ENCODE assay signal across 16 cellular contexts in genomic region chr4:80127870-80128419, GRCh38. TPM values are rescaled to one million over a fixed set of nuclear protein-coding genes. Genes with fewer than 3 reads are reported as not detected.
DNase-seq lines count a peak whose midpoint lies in the region; ATAC-seq lines count a peak whose summit lies in the region.
"Had no signal": no experiment of that assay in that cellular context is flagged by ENCODE, and none has a peak within 500 bp of the region (broad histone marks: within the 10 kb centered on the region; RNA-seq: fewer than 3 reads in every experiment).

No MANE protein-coding gene starts in this region.

- POLR2A ChIA-PET in activated CD4-positive, alpha-beta T cell treated with anti-CD3 and anti-CD28 coated beads, Interleukin-2, amount 10 ng/mL, durations not matched to agents 7 days and 5 days (lab: Charles Lee), result no interaction called here
- POLR2A ChIA-PET in naive thymus-derived CD4-positive, alpha-beta T cell (lab: Charles Lee), result interaction anchor here (1.2 to 5.5 kb wide), 5 partner anchors 12 to 84 kb away, joined by 3 to 95 read pairs (median 11); no protein-coding TSS in a partner anchor

- H3K27me3 ChIP-seq in naive thymus-derived CD4-positive, alpha-beta T cell (ENCODE audit: control insufficient read depth in 2 of 2, insufficient read depth in 2 of 2, low read length in 2 of 2), result no peaks in the 10 kb centered on the region

- H3K4me3 Mint-ChIP-seq in activated CD4-positive, alpha-beta T cell treated with anti-CD3 and anti-CD28 coated beads, Interleukin-2, amount 10 ng/mL, durations not matched to agents 7 days and 5 days, result no peak overlapping the region
- H3K4me3 Mint-ChIP-seq in activated T-helper 2 cell treated with anti-CD3 and anti-CD28 coated beads, Interferon-gamma antibody, Interleukin-2, Interleukin-4, amounts not matched to agents 10 μg/mL and 5 μg/mL and 100 μg/mL, durations not matched to agents 14 hours and 24 hours and 36 hours (ENCODE audit: low read depth), result no peak overlapping the region
- peak overlapping the region in 5 of 10 donors; percentile 26 to 78 (median 75) for H3K4me3 Mint-ChIP-seq in naive thymus-derived CD4-positive, alpha-beta T cell

- H3K27ac ChIP-seq in KOPT-K1 (ENCODE audit: low read depth, low read length, poor library complexity, severe bottlenecking), result peak overlapping the region; percentile 27
- H3K27ac ChIP-seq in naive thymus-derived CD4-positive, alpha-beta T cell (ENCODE audit: low read depth, low read length), result no peak overlapping the region

- H3K27me3 Mint-ChIP-seq in activated CD4-positive, alpha-beta T cell treated with anti-CD3 and anti-CD28 coated beads, Interleukin-2, amount 10 ng/mL, durations not matched to agents 7 days and 5 days, result no peaks in the 10 kb centered on the region
- H3K27me3 Mint-ChIP-seq in activated T-helper 2 cell treated with anti-CD3 and anti-CD28 coated beads, Interferon-gamma antibody, Interleukin-2, Interleukin-4, amounts not matched to agents 10 μg/mL and 5 μg/mL and 100 μg/mL, durations not matched to agents 14 hours and 24 hours and 36 hours (ENCODE audit: low read depth), result no peaks in the 10 kb centered on the region
- no peaks in the 10 kb centered on the region for H3K27me3 Mint-ChIP-seq in naive thymus-derived CD4-positive, alpha-beta T cell

- no peak for DNase-seq in activated CD4-positive, alpha-beta T cell treated with anti-CD3 and anti-CD28 coated beads, Interleukin-2, amount 10 ng/mL, durations not matched to agents 7 days and 5 days
- DNase-seq in activated CD4-positive, alpha-beta T cell treated with anti-CD3 and anti-CD28 coated beads, Interleukin-2, amount 50 U/mL, for 4 hours, result no peak
- DNase-seq in activated T-helper 2 cell treated with anti-CD3 and anti-CD28 coated beads, Interferon-gamma antibody, Interleukin-2, Interleukin-4, amounts not matched to agents 10 μg/mL and 5 μg/mL and 100 μg/mL, durations not matched to agents 14 hours and 24 hours and 36 hours (ENCODE audit: low spot score), result no peak
- no peak for DNase-seq in naive thymus-derived CD4-positive, alpha-beta T cell
- no peak for DNase-seq in NCI-H2227 treated with DMSO at 0.1 percent for 48 hours (lab: John Stamatoyannopoulos, UW)
- DNase-seq: activated naive CD4-positive, alpha-beta T cell treated with anti-CD3 and anti-CD28 coated beads, Interleukin-2, amount 50 U/mL, for 16 hours; Caco-2; caudate nucleus; effector CD8-positive, alpha-beta T cell; hypothalamus; NCI-H1105 treated with DMSO at 0.1 percent for 48 hours; NCI-H2171 treated with DMSO at 0.1 percent for 48 hours had no signal

- H3K36me3 ChIP-seq in KOPT-K1 (ENCODE audit: insufficient read depth, low read length), result no peaks in the 10 kb centered on the region
- no peaks in the 10 kb centered on the region for H3K36me3 ChIP-seq in naive thymus-derived CD4-positive, alpha-beta T cell (ENCODE audit: control insufficient read depth in 2 of 3, insufficient read depth in 3 of 3, low read length in 3 of 3)

- peaks cover 4% of the 10 kb centered on the region for H3K36me3 Mint-ChIP-seq in activated CD4-positive, alpha-beta T cell treated with anti-CD3 and anti-CD28 coated beads, Interleukin-2, amount 10 ng/mL, durations not matched to agents 7 days and 5 days (ENCODE audit: low read depth)
- H3K36me3 Mint-ChIP-seq in activated T-helper 2 cell treated with anti-CD3 and anti-CD28 coated beads, Interferon-gamma antibody, Interleukin-2, Interleukin-4, amounts not matched to agents 10 μg/mL and 5 μg/mL and 100 μg/mL, durations not matched to agents 14 hours and 24 hours and 36 hours (ENCODE audit: low read depth), result peaks cover 9% of the 10 kb centered on the region
- peaks cover 0 to 11% (median 0%) of the 10 kb centered on the region in 5 donors for H3K36me3 Mint-ChIP-seq in naive thymus-derived CD4-positive, alpha-beta T cell

- peaks cover 55% of the 10 kb centered on the region for H3K4me1 Mint-ChIP-seq in activated CD4-positive, alpha-beta T cell treated with anti-CD3 and anti-CD28 coated beads, Interleukin-2, amount 10 ng/mL, durations not matched to agents 7 days and 5 days
- H3K4me1 Mint-ChIP-seq in activated T-helper 2 cell treated with anti-CD3 and anti-CD28 coated beads, Interferon-gamma antibody, Interleukin-2, Interleukin-4, amounts not matched to agents 10 μg/mL and 5 μg/mL and 100 μg/mL, durations not matched to agents 14 hours and 24 hours and 36 hours (ENCODE audit: low read depth), result peaks cover 60% of the 10 kb centered on the region
- peaks cover 25 to 57% (median 54%) of the 10 kb centered on the region in 7 donors for H3K4me1 Mint-ChIP-seq in naive thymus-derived CD4-positive, alpha-beta T cell

- peaks cover 34 to 42% of the 10 kb centered on the region in 2 donors for H3K4me1 ChIP-seq in naive thymus-derived CD4-positive, alpha-beta T cell (ENCODE audit: control insufficient read depth in 2 of 2, insufficient read depth in 2 of 2, low read length in 2 of 2)
- H3K4me1 ChIP-seq: Caco-2 had no signal

- no peak overlapping the region for H3K4me3 ChIP-seq in naive thymus-derived CD4-positive, alpha-beta T cell (ENCODE audit: low read length)
- H3K4me3 ChIP-seq: GM12878 had no signal

- no peaks in the 10 kb centered on the region for H3K9me3 Mint-ChIP-seq in activated CD4-positive, alpha-beta T cell treated with anti-CD3 and anti-CD28 coated beads, Interleukin-2, amount 10 ng/mL, durations not matched to agents 7 days and 5 days
- H3K9me3 Mint-ChIP-seq in activated T-helper 2 cell treated with anti-CD3 and anti-CD28 coated beads, Interferon-gamma antibody, Interleukin-2, Interleukin-4, amounts not matched to agents 10 μg/mL and 5 μg/mL and 100 μg/mL, durations not matched to agents 14 hours and 24 hours and 36 hours, result no peaks in the 10 kb centered on the region
- H3K9me3 Mint-ChIP-seq in naive thymus-derived CD4-positive, alpha-beta T cell, result peaks cover 0 to 2% (median 0%) of the 10 kb centered on the region in 11 donors

- CTCF ChIA-PET in activated CD4-positive, alpha-beta T cell treated with anti-CD3 and anti-CD28 coated beads, Interleukin-2, amount 10 ng/mL, durations not matched to agents 7 days and 5 days (lab: Charles Lee), result interaction anchor here (1.6 to 7.8 kb wide), 3 partner anchors 12 to 72 kb away, joined by 5 to 91 read pairs (median 6); no protein-coding TSS in a partner anchor
- CTCF ChIA-PET in naive thymus-derived CD4-positive, alpha-beta T cell (lab: Charles Lee), result interaction anchor here (1.9 to 8.2 kb wide), 3 partner anchors 11 to 55 kb away, joined by 8 to 154 read pairs (median 52); no protein-coding TSS in a partner anchor

- H3K27ac Mint-ChIP-seq in activated CD4-positive, alpha-beta T cell treated with anti-CD3 and anti-CD28 coated beads, Interleukin-2, amount 10 ng/mL, durations not matched to agents 7 days and 5 days, result peak overlapping the region; percentile 51
- peak overlapping the region; percentile 15 for H3K27ac Mint-ChIP-seq in activated T-helper 2 cell treated with anti-CD3 and anti-CD28 coated beads, Interferon-gamma antibody, Interleukin-2, Interleukin-4, amounts not matched to agents 10 μg/mL and 5 μg/mL and 100 μg/mL, durations not matched to agents 14 hours and 24 hours and 36 hours
- H3K27ac Mint-ChIP-seq in naive thymus-derived CD4-positive, alpha-beta T cell, result peak overlapping the region in 7 of 9 donors; percentile 76 to 92 (median 85)

- no peaks in the 10 kb centered on the region for H3K9me3 ChIP-seq in KOPT-K1 (ENCODE audit: insufficient read depth, low read length, poor library complexity, severe bottlenecking)
- no peaks in the 10 kb centered on the region for H3K9me3 ChIP-seq in naive thymus-derived CD4-positive, alpha-beta T cell (ENCODE audit: control insufficient read depth in 2 of 3, low read length in 3 of 3)
- H3K9me3 ChIP-seq: Caco-2 had no signal

- ATAC-seq in naive thymus-derived CD4-positive, alpha-beta T cell, result no peak
- ATAC-seq in GM18519 (IDR thresholded peaks at IDR 0.05; ENCODE audit: low FRiP score, unreplicated experiment), result no peak
- ATAC-seq in GM18517 (IDR thresholded peaks at IDR 0.05; ENCODE audit: unreplicated experiment), result no peak

- intact Hi-C loops in activated T-helper 2 cell treated with anti-CD3 and anti-CD28 coated beads, Interferon-gamma antibody, Interleukin-2, Interleukin-4, amounts not matched to agents 10 μg/mL and 5 μg/mL and 100 μg/mL, durations not matched to agents 14 hours and 24 hours and 36 hours (cut with micrococcal nuclease), result loop anchor here (5.0 kb wide), 2 partner anchors 121 to 451 kb away; no protein-coding TSS in a partner anchor
- intact Hi-C loops in naive thymus-derived CD4-positive, alpha-beta T cell (cut with micrococcal nuclease), result loop anchor here (5.0 kb wide), 5 partner anchors 121 to 1191 kb away; partner anchors contain the start of gene PAQR3 (in 1 of the 2)

RNA-seq across cellular contexts. Expression of gene ANTXR2, which starts 54.9 kb away (rescaled TPM):
- 10 to 100 TPM; 27.3 to 30.0 TPM for total RNA-seq in activated CD4-positive, alpha-beta T cell treated with anti-CD3 and anti-CD28 coated beads, Interleukin-2, amount 10 ng/mL, durations not matched to agents 7 days and 5 days
- 3.2 and 3.6 TPM in 2 replicates for total RNA-seq in activated T-helper 2 cell treated with anti-CD3 and anti-CD28 coated beads, Interferon-gamma antibody, Interleukin-2, Interleukin-4, amounts not matched to agents 10 μg/mL and 5 μg/mL and 100 μg/mL, durations not matched to agents 14 hours and 24 hours and 36 hours
- 10 to 100 TPM; 20.3 to 69.8 (median 50.0) TPM for total RNA-seq in naive thymus-derived CD4-positive, alpha-beta T cell
- polyA plus RNA-seq in naive thymus-derived CD4-positive, alpha-beta T cell, result 10 to 100 TPM; 37.1 to 38.2 TPM

Comparison
In these comparisons a context has a peak if more than half of its experiments do, and no peak if none do; other contexts are left out.
1. H3K27ac Mint-ChIP-seq: peak in every context shown above with its lines; median percentile 85 in naive thymus-derived CD4-positive, alpha-beta T cell; 51 in activated CD4-positive, alpha-beta T cell treated with anti-CD3 and anti-CD28 coated beads, Interleukin-2, amount 10 ng/mL, durations not matched to agents 7 days and 5 days; 15 in activated T-helper 2 cell treated with anti-CD3 and anti-CD28 coated beads, Interferon-gamma antibody, Interleukin-2, Interleukin-4, amounts not matched to agents 10 μg/mL and 5 μg/mL and 100 μg/mL, durations not matched to agents 14 hours and 24 hours and 36 hours.